Comparison of ENCODE assay signal across 8 cellular contexts in genomic region chr10:97427571-97428179, GRCh38. TPM values are rescaled to one million over a fixed set of nuclear protein-coding genes. Genes with fewer than 3 reads are reported as not detected.
A peak's percentile ranks its signal among the peaks of the same experiment; 100 is the strongest.
DNase-seq lines count a peak whose midpoint lies in the region; ATAC-seq and TF ChIP-seq lines count a peak whose summit lies in the region.

No MANE protein-coding gene starts in this region.

- peak overlapping the region; percentile 82 for H3K23ac ChIP-seq in IMR-90 (ENCODE audit: low read depth, low read length)

- no peaks in the 10 kb centered on the region for H3K9me1 ChIP-seq in IMR-90 (ENCODE audit: insufficient read depth, low read length)

- H2AK5ac ChIP-seq in IMR-90 (ENCODE audit: low read depth, low read length): peak overlapping the region; percentile 96

- peak overlapping the region; percentile 99 for H3K4me2 ChIP-seq in IMR-90 (ENCODE audit: low read depth, low read length)

- H2AK9ac ChIP-seq in IMR-90 (replicated peaks; ENCODE audit: low read depth, low read length, poor library complexity): peak overlapping the region; percentile 95

- H4K5ac ChIP-seq in IMR-90 (ENCODE audit: low read depth, low read length): peak overlapping the region; percentile 65

- no peak for TF ChIP-seq RAD21 in IMR-90 (IDR thresholded peaks at IDR 0.05; ENCODE audit: low read length)

- no peaks in the 10 kb centered on the region for H3K9me3 ChIP-seq in IMR-90 (ENCODE audit: control insufficient read depth, insufficient read depth, low read length)
- H3K9me3 ChIP-seq in left ventricle myocardium inferior (replicated peaks): no peaks in the 10 kb centered on the region

- peak overlapping the region; percentile 75 for H3K27ac ChIP-seq in IMR-90 (ENCODE audit: insufficient read depth, low read length)
- H3K27ac ChIP-seq in left ventricle myocardium inferior (replicated peaks): peak overlapping the region; percentile 93

- DNase-seq in CD1c-positive myeloid dendritic cell (ENCODE audit: extremely low spot score) (peak; percentile 22), IMR-90 (peak; percentile 36), left ventricle myocardium inferior (no peak), retinal pigment epithelial cell (ENCODE audit: low read depth) (no peak), NCI-H2196 (lab: John Stamatoyannopoulos, UW; ENCODE audit: unreplicated experiment) (no peak), cerebellar cortex (ENCODE audit: low spot score) (no peak), HuH-7 (ENCODE audit: low spot score) (no peak)
- peak; percentile 67 to 71 for DNase-seq in activated T-cell treated with anti-CD3 and anti-CD28 coated beads, Interleukin-2, amount 50 U/mL, for 48 hours

- TF ChIP-seq POLR2A in IMR-90 (IDR thresholded peaks at IDR 0.05; ENCODE audit: low read depth, low read length): no peak

- peak overlapping the region; percentile 79 for H3K14ac ChIP-seq in IMR-90 (replicated peaks; ENCODE audit: low read depth, low read length)

- H2AFZ ChIP-seq in IMR-90 (replicated peaks; ENCODE audit: low read length, poor library complexity): peak overlapping the region; percentile 78

- intact Hi-C loops in IMR-90 (cut with micrococcal nuclease): loop anchor here (1.0 to 2.0 kb wide), 2 partner anchors 17 to 20 kb away; no protein-coding TSS in a partner anchor
- intact Hi-C loops in left ventricle myocardium inferior (cut with micrococcal nuclease): no loop called here

- no peak overlapping the region for H2BK20ac ChIP-seq in IMR-90 (ENCODE audit: low read depth, low read length)

- BruUV-seq in IMR-90 (replicated peaks; lab: Mats Ljungman, UMichigan): TSS peak; percentile 12

- no peaks in the 10 kb centered on the region for H3K27me3 ChIP-seq in IMR-90 (ENCODE audit: control insufficient read depth, insufficient read depth, low read length)
- no peaks in the 10 kb centered on the region for H3K27me3 ChIP-seq in left ventricle myocardium inferior (ENCODE audit: low read depth)

- peak overlapping the region; percentile 87 for H2BK5ac ChIP-seq in IMR-90 (ENCODE audit: low read depth, low read length, poor library complexity, severe bottlenecking)

- H3K18ac ChIP-seq in IMR-90 (ENCODE audit: low read depth, low read length): peak overlapping the region; percentile 58; the same call in 1 of the 2 replicates

- peak overlapping the region; percentile 98 for H3K9ac ChIP-seq in IMR-90 (ENCODE audit: low read depth, low read length)

- peaks cover 27% of the 10 kb centered on the region for H3K36me3 ChIP-seq in IMR-90 (ENCODE audit: control insufficient read depth, insufficient read depth, low read length)
- peaks cover 40% of the 10 kb centered on the region for H3K36me3 ChIP-seq in left ventricle myocardium inferior

- H2BK120ac ChIP-seq in IMR-90 (ENCODE audit: low read depth, low read length): no peak overlapping the region; the same call in 1 of the 2 replicates

- H3K79me1 ChIP-seq in IMR-90 (ENCODE audit: low read depth in 1 of 2, low read length in 2 of 2): peaks cover 11 to 50% of the 10 kb centered on the region in 2 experiments; a peak in 3 of 4 replicates

- peaks cover 43% of the 10 kb centered on the region for H4K20me1 ChIP-seq in IMR-90 (ENCODE audit: insufficient read depth, low read length)

- peak overlapping the region; percentile 77 for H3K56ac ChIP-seq in IMR-90 (ENCODE audit: extremely low read depth, insufficient read depth, low read length)

- CTCF ChIA-PET in IMR-90 (lab: Yijun Ruan, JAX): no interaction called here

- H3K4me3 ChIP-seq in IMR-90 (ENCODE audit: insufficient read depth, low read depth, low read length) (peak overlapping the region; percentile 97), left ventricle myocardium inferior (peak overlapping the region; percentile 95), retinal pigment epithelial cell (ENCODE audit: low read length) (peak overlapping the region; percentile 95)

- H3K4ac ChIP-seq in IMR-90 (ENCODE audit: low read depth, low read length): peak overlapping the region; percentile 68

- peak overlapping the region in 1 of 2 experiments; percentile 80; a peak in 3 of 4 replicates for H4K8ac ChIP-seq in IMR-90 (ENCODE audit: low read depth in 2 of 2, low read length in 2 of 2)

- dilution Hi-C loops in IMR-90 (cut with HindIII; ENCODE audit: low sequenced_read_pairs, unreplicated experiment): no loop called here

- H2BK15ac ChIP-seq in IMR-90 (ENCODE audit: low read depth, low read length): no peak overlapping the region

- in situ Hi-C loops in IMR-90 (cut with MboI; ENCODE audit: low sequenced_read_pairs): no loop called here

- H3K4me1 ChIP-seq in IMR-90 (ENCODE audit: control insufficient read depth, insufficient read depth, low read length): peaks cover 12% of the 10 kb centered on the region
- peaks cover 42% of the 10 kb centered on the region for H3K4me1 ChIP-seq in left ventricle myocardium inferior

- POLR2A ChIA-PET in IMR-90 (lab: Charles Lee; ENCODE audit: unreplicated experiment): no interaction called here

- TF ChIP-seq CTCF in IMR-90 (conservative IDR thresholded peaks at IDR 0.05; ENCODE audit: low read depth, low read length): no peak
- no peak for TF ChIP-seq CTCF in left ventricle myocardium inferior (IDR thresholded peaks at IDR 0.05; ENCODE audit: borderline replicate concordance)
- no peak for TF ChIP-seq CTCF in retinal pigment epithelial cell (conservative IDR thresholded peaks at IDR 0.05; ENCODE audit: low read depth, low read length)

- peak; percentile 7 for ATAC-seq in IMR-90 (ENCODE audit: low read depth)

- peak overlapping the region; percentile 71 for H4K91ac ChIP-seq in IMR-90 (ENCODE audit: insufficient read depth, low read depth, low read length)

- 0% methylated on average over 1 of the region's 9 CpGs; no CpG with 5 or more reads in 1 of the 2 experiments for WGBS in IMR-90 (ENCODE audit: extremely low coverage in 2 of 2, insufficient read length in 1 of 2), 2 experiments

TF ChIP-seq in IMR-90, 13 proteins besides CTCF, POLR2A, EP300 and RAD21:
- TF ChIP-seq MAZ (IDR thresholded peaks at IDR 0.05; ENCODE audit: borderline replicate concordance, low read depth, low read length) (no peak), RCOR1 (IDR thresholded peaks at IDR 0.05; ENCODE audit: insufficient replicate concordance, low read length) (no peak), FOS (IDR thresholded peaks at IDR 0.05; ENCODE audit: low read depth, low read length) (no peak), RFX5 (IDR thresholded peaks at IDR 0.05; ENCODE audit: low read depth, low read length) (no peak), CEBPB (IDR thresholded peaks at IDR 0.05; ENCODE audit: low read depth, low read length) (0 out of 2 replicates have a peak, but pooled peaks have one; percentile 6), CHD1 (IDR thresholded peaks at IDR 0.05; ENCODE audit: low read depth, low read length) (no peak)

RNA-seq across cellular contexts. Expression of gene PGAM1, which starts 1.7 kb away (rescaled TPM):
- 716 and 841 TPM in 2 replicates for total RNA-seq in IMR-90 (2012; rRNA removed)
- polyA plus RNA-seq in IMR-90 (2012; rRNA removed): 617 and 686 TPM in 2 replicates
- 590 and 752 TPM in 2 replicates for polyA plus RNA-seq in IMR-90 (2012; cell fraction: cytosol; rRNA removed)
- 218 and 270 TPM in 2 replicates for polyA plus RNA-seq in IMR-90 (2012; cell fraction: nucleus; rRNA removed; ENCODE audit: low replicate concordance)
- total RNA-seq in left ventricle myocardium inferior: 233 TPM

RNA-seq across cellular contexts. Expression of gene EXOSC1, which starts 18.1 kb away (rescaled TPM):
- total RNA-seq in IMR-90 (2012; rRNA removed) (47.2 and 51.6 TPM in 2 replicates), left ventricle myocardium inferior (14.9 TPM)
- polyA plus RNA-seq in IMR-90 (2012; rRNA removed): 48.8 and 49.7 TPM in 2 replicates
- 30.9 and 51.0 TPM in 2 replicates for polyA plus RNA-seq in IMR-90 (2012; cell fraction: cytosol; rRNA removed)
- 14.5 and 25.7 TPM in 2 replicates for polyA plus RNA-seq in IMR-90 (2012; cell fraction: nucleus; rRNA removed; ENCODE audit: low replicate concordance)

RNA-seq across cellular contexts. Expression of gene ZDHHC16, which starts 18.3 kb away (rescaled TPM):
- 51.7 and 64.0 TPM in 2 replicates for total RNA-seq in IMR-90 (2012; rRNA removed)
- 54.7 and 57.9 TPM in 2 replicates for polyA plus RNA-seq in IMR-90 (2012; rRNA removed)
- polyA plus RNA-seq in IMR-90 (2012; cell fraction: cytosol; rRNA removed): 66.8 and 68.0 TPM in 2 replicates
- polyA plus RNA-seq in IMR-90 (2012; cell fraction: nucleus; rRNA removed; ENCODE audit: low replicate concordance): 71.0 and 71.9 TPM in 2 replicates
- total RNA-seq in left ventricle myocardium inferior: 17.8 TPM

RNA-seq across cellular contexts. Expression of gene RRP12, which starts 26.5 kb away (rescaled TPM):
- total RNA-seq in IMR-90 (2012; rRNA removed) (21.5 and 22.2 TPM in 2 replicates), left ventricle myocardium inferior (15.2 TPM)
- 22.4 and 23.3 TPM in 2 replicates for polyA plus RNA-seq in IMR-90 (2012; rRNA removed)
- 9.2 and 9.7 TPM in 2 replicates for polyA plus RNA-seq in IMR-90 (2012; cell fraction: cytosol; rRNA removed)
- 40.2 and 48.2 TPM in 2 replicates for polyA plus RNA-seq in IMR-90 (2012; cell fraction: nucleus; rRNA removed; ENCODE audit: low replicate concordance)

Comparison
In these comparisons a context has a peak if more than half of its experiments do, and no peak if none do; other contexts are left out.
1. DNase-seq: peak in CD1c-positive myeloid dendritic cell (single experiment), IMR-90 (single experiment) and activated T-cell treated with anti-CD3 and anti-CD28 coated beads, Interleukin-2, amount 50 U/mL, for 48 hours (2 of 2); none in left ventricle myocardium inferior (single experiment), retinal pigment epithelial cell (single experiment), NCI-H2196 (single experiment), cerebellar cortex (single experiment) and HuH-7 (single experiment).
2. Peak in every context shown above with its lines, with median percentiles within 50 percentile points of each other: H3K4me3 ChIP-seq.